12 cellular contexts compared by ENCODE assay signal in genomic region chr2:121355488-121355887, GRCh38.
DNase-seq lines count a peak whose midpoint lies in the region; ATAC-seq and TF ChIP-seq lines count a peak whose summit lies in the region.
"Had no signal": no experiment of that assay in that cellular context is flagged by ENCODE, and none has a peak within 500 bp of the region (broad histone marks: within the 10 kb centered on the region; RNA-seq: fewer than 3 reads in every experiment).

No MANE protein-coding gene starts in this region.

- CTCF ChIA-PET in RWPE1 (lab: Yijun Ruan, JAX): interaction anchor here (0.6 to 1.9 kb wide), 14 partner anchors 14 to 275 kb away, joined by 3 to 10 read pairs (median 4); no protein-coding TSS in a partner anchor

- ATAC-seq in left colon: peak; percentile 71
- ATAC-seq in natural killer cell treated with Interleukin-12 subunit alpha and Interleukin-12 subunit beta and Interleukin-15 and Interleukin-18, amount 100 ng/mL, for 72 hours: no peak

- no peaks in the 10 kb centered on the region for H3K9me3 Mint-ChIP-seq in natural killer cell treated with Interleukin-12 subunit alpha and Interleukin-12 subunit beta and Interleukin-15 and Interleukin-18, amount 100 ng/mL, for 72 hours
- H3K9me3 Mint-ChIP-seq: activated T-cell treated with anti-CD3 and anti-CD28 coated beads, Interleukin-2, amount 50 U/mL, for 72 hours; immature natural killer cell had no signal

- peaks cover 0 to 8% of the 10 kb centered on the region in 2 donors for H3K4me1 Mint-ChIP-seq in natural killer cell treated with Interleukin-12 subunit alpha and Interleukin-12 subunit beta and Interleukin-15 and Interleukin-18, amount 100 ng/mL, for 72 hours (ENCODE audit: low read depth in 2 of 2)

- H3K4me3 Mint-ChIP-seq in natural killer cell treated with Interleukin-12 subunit alpha and Interleukin-12 subunit beta and Interleukin-15 and Interleukin-18, amount 100 ng/mL, for 72 hours: no peak overlapping the region
- H3K4me3 Mint-ChIP-seq: activated T-cell treated with anti-CD3 and anti-CD28 coated beads, Interleukin-2, amount 50 U/mL, for 72 hours; immature natural killer cell had no signal

- POLR2A ChIA-PET in RWPE1 (lab: Yijun Ruan, JAX; ENCODE audit: low non-redundant PET): no interaction called here

- H3K27ac ChIP-seq in C4-2B: peak overlapping the region; percentile 61
- H3K27ac ChIP-seq in RWPE1: no peak overlapping the region

- peaks cover 4% of the 10 kb centered on the region for H3K36me3 Mint-ChIP-seq in natural killer cell treated with Interleukin-12 subunit alpha and Interleukin-12 subunit beta and Interleukin-15 and Interleukin-18, amount 100 ng/mL, for 72 hours

- no peaks in the 10 kb centered on the region for H3K27me3 Mint-ChIP-seq in natural killer cell treated with Interleukin-12 subunit alpha and Interleukin-12 subunit beta and Interleukin-15 and Interleukin-18, amount 100 ng/mL, for 72 hours

- DNase-seq in HuH-7 (ENCODE audit: low spot score) (peak; percentile 12), NCI-H510A (lab: John Stamatoyannopoulos, UW) (peak; percentile 73), left colon (peak; percentile 74 to 83), hippocampal formation (lab: John Stamatoyannopoulos, UW) (no peak), NCI-H1048 (lab: John Stamatoyannopoulos, UW) (no peak), RWPE1 (ENCODE audit: low spot score) (no peak)
- no peak for DNase-seq in natural killer cell treated with Interleukin-12 subunit alpha and Interleukin-12 subunit beta and Interleukin-15 and Interleukin-18, amount 100 ng/mL, for 72 hours (ENCODE audit: low spot score)
- DNase-seq: activated CD4-positive, alpha-beta T cell treated with anti-CD3 and anti-CD28 coated beads, Interleukin-2, amount 50 U/mL, for 4 hours; amniotic stem cell; immature natural killer cell had no signal

- no peak overlapping the region for H3K27ac Mint-ChIP-seq in natural killer cell treated with Interleukin-12 subunit alpha and Interleukin-12 subunit beta and Interleukin-15 and Interleukin-18, amount 100 ng/mL, for 72 hours
- H3K27ac Mint-ChIP-seq: activated T-cell treated with anti-CD3 and anti-CD28 coated beads, Interleukin-2, amount 50 U/mL, for 72 hours had no signal

- TF ChIP-seq CTCF in C4-2B (conservative IDR thresholded peaks at IDR 0.05) (no peak), RWPE1 (conservative IDR thresholded peaks at IDR 0.05; ENCODE audit: low read depth) (no peak)

- intact Hi-C loops in left colon (cut with DNase I, micrococcal nuclease): loop anchor here in 1 of 2 donors (10.0 kb wide), 1 partner anchor 261 kb away; no protein-coding TSS in a partner anchor

Comparison
In these comparisons a context has a peak if more than half of its experiments do, and no peak if none do; other contexts are left out.
1. DNase-seq: peak in HuH-7 (single experiment), NCI-H510A (single experiment) and left colon (2 of 2); none in natural killer cell treated with Interleukin-12 subunit alpha and Interleukin-12 subunit beta and Interleukin-15 and Interleukin-18, amount 100 ng/mL, for 72 hours (single experiment), hippocampal formation (0 of 2), NCI-H1048 (single experiment) and RWPE1 (single experiment).